In the genomic region with DNA sequence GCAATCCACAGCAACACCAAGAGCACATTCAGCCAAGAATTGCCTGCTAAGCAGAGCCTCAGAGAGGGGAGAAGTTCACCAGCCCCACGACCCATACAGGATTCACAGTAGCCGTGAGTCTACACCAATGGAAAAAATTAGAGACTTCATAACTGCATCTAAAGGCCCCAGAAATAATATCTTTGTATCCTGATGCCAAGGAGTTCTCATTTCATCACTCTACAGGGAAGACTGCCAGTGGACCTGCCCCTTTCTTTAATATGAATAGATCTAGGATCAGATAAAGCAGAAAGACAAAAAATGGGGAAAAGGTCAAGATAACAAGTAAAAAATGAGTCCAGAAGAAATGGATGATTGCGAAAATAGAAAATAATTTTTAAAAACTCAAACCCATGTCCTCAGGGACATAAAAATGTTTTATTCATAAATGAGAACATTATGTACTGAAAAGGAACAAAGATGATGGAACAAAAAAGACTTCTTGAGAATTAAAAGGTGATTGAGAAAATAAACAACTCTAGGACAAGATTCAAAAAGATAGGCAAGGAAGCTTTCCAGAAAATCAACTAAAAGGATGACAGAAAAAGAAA, we compare ENCODE assay signal across 12 cellular contexts. TPM values are rescaled to one million over a fixed set of nuclear protein-coding genes. Genes with fewer than 3 reads are reported as not detected.
DNase-seq lines count a peak whose midpoint lies in the region; TF ChIP-seq lines count a peak whose summit lies in the region.
"Had no signal": no experiment of that assay in that cellular context is flagged by ENCODE, and none has a peak within 500 bp of the region (broad histone marks: within the 10 kb centered on the region; RNA-seq: fewer than 3 reads in every experiment).

No MANE protein-coding gene starts in this region.

- peaks cover 53 to 87% (median 70%) of the 10 kb centered on the region in 4 donors for H3K4me1 Mint-ChIP-seq in CD4-positive, alpha-beta memory T cell
- peaks cover 57% of the 10 kb centered on the region for H3K4me1 Mint-ChIP-seq in activated T-helper 1 cell treated with anti-CD3 and anti-CD28 coated beads, Interleukin-12 subunit alpha, Interleukin-12 subunit beta, Interleukin-2, Interleukin-4 antibody, amounts not matched to agents 30 ng/mL and 10 ng/mL and 1 ng/mL, durations not matched to agents 14 hours and 24 hours and 36 hours (ENCODE audit: low read depth)
- peaks cover 77% of the 10 kb centered on the region for H3K4me1 Mint-ChIP-seq in CD14-positive monocyte

- H3K4me3 ChIP-seq in CD4-positive, alpha-beta memory T cell (ENCODE audit: low read length in 2 of 2): no peak overlapping the region
- H3K4me3 ChIP-seq in foreskin fibroblast (ENCODE audit: low read depth in 1 of 2, low read length in 2 of 2) (no peak overlapping the region), sigmoid colon (no peak overlapping the region)
- H3K4me3 ChIP-seq: BLaER1 treated with 17β-estradiol and CSF1 and Interleukin-3, amounts not matched to agents 10 nM and 100 nM had no signal

- CTCF ChIA-PET in CD4-positive, alpha-beta memory T cell (lab: Charles Lee; ENCODE audit: partially characterized antibody): interaction anchor here (1.5 to 4.0 kb wide), 3 partner anchors 10 to 28 kb away, joined by 3 to 23 read pairs (median 8); a partner anchor contains a TSS

- TF ChIP-seq POLR2A in sigmoid colon (IDR thresholded peaks at IDR 0.05): no peak

- intact Hi-C loops in CD4-positive, alpha-beta memory T cell (cut with micrococcal nuclease): no loop called here
- intact Hi-C loops in activated T-helper 1 cell treated with anti-CD3 and anti-CD28 coated beads, Interleukin-12 subunit alpha, Interleukin-12 subunit beta, Interleukin-2, Interleukin-4 antibody, amounts not matched to agents 30 ng/mL and 10 ng/mL and 1 ng/mL, durations not matched to agents 14 hours and 24 hours and 36 hours (cut with micrococcal nuclease): no loop called here
- intact Hi-C loops in sigmoid colon (cut with DNase I) (no loop called here), CD14-positive monocyte (cut with micrococcal nuclease) (no loop called here)

- H3K9me3 Mint-ChIP-seq in CD4-positive, alpha-beta memory T cell: peaks cover 0 to 4% (median 0%) of the 10 kb centered on the region in 8 donors
- H3K9me3 Mint-ChIP-seq in activated T-helper 1 cell treated with anti-CD3 and anti-CD28 coated beads, Interleukin-12 subunit alpha, Interleukin-12 subunit beta, Interleukin-2, Interleukin-4 antibody, amounts not matched to agents 30 ng/mL and 10 ng/mL and 1 ng/mL, durations not matched to agents 14 hours and 24 hours and 36 hours: peaks cover 9% of the 10 kb centered on the region
- H3K9me3 Mint-ChIP-seq in CD14-positive monocyte: peaks cover 0 to 7% (median 2%) of the 10 kb centered on the region in 7 donors

- H3K27ac Mint-ChIP-seq in CD4-positive, alpha-beta memory T cell: peak overlapping the region; percentile 53 to 92 (median 72)
- H3K27ac Mint-ChIP-seq in activated T-helper 1 cell treated with anti-CD3 and anti-CD28 coated beads, Interleukin-12 subunit alpha, Interleukin-12 subunit beta, Interleukin-2, Interleukin-4 antibody, amounts not matched to agents 30 ng/mL and 10 ng/mL and 1 ng/mL, durations not matched to agents 14 hours and 24 hours and 36 hours: peak overlapping the region; percentile 40
- peak overlapping the region in 3 of 7 donors; percentile 44 to 80 (median 44) for H3K27ac Mint-ChIP-seq in CD14-positive monocyte
- H3K27ac Mint-ChIP-seq: nephron progenitor cell had no signal

- H3K36me3 Mint-ChIP-seq in CD4-positive, alpha-beta memory T cell: peaks cover 73 to 91% of the 10 kb centered on the region in 2 donors
- peaks cover 52% of the 10 kb centered on the region for H3K36me3 Mint-ChIP-seq in activated T-helper 1 cell treated with anti-CD3 and anti-CD28 coated beads, Interleukin-12 subunit alpha, Interleukin-12 subunit beta, Interleukin-2, Interleukin-4 antibody, amounts not matched to agents 30 ng/mL and 10 ng/mL and 1 ng/mL, durations not matched to agents 14 hours and 24 hours and 36 hours (ENCODE audit: low read depth)
- H3K36me3 Mint-ChIP-seq in CD14-positive monocyte: peaks cover 86 to 89% of the 10 kb centered on the region in 2 donors

- no peaks in the 10 kb centered on the region for H3K27me3 ChIP-seq in CD4-positive, alpha-beta memory T cell (ENCODE audit: insufficient read depth, low read length)
- H3K27me3 ChIP-seq in sigmoid colon: no peaks in the 10 kb centered on the region
- H3K27me3 ChIP-seq: BLaER1 treated with 17β-estradiol and CSF1 and Interleukin-3, amounts not matched to agents 10 nM and 100 nM had no signal

- 89 to 95% methylated on average over 3 of the region's 3 CpGs for WGBS in sigmoid colon, 2 donors

- DNase-seq in CD4-positive, alpha-beta memory T cell: no peak
- no peak for DNase-seq in activated T-helper 1 cell treated with anti-CD3 and anti-CD28 coated beads, Interleukin-12 subunit alpha, Interleukin-12 subunit beta, Interleukin-2, Interleukin-4 antibody, amounts not matched to agents 30 ng/mL and 10 ng/mL and 1 ng/mL, durations not matched to agents 14 hours and 24 hours and 36 hours (ENCODE audit: low spot score)
- peak; percentile 28 to 52 for DNase-seq in foreskin fibroblast
- DNase-seq in sigmoid colon: peak; percentile 64
- no peak for DNase-seq in NCI-H146 (lab: John Stamatoyannopoulos, UW)
- DNase-seq in NAMALWA (ENCODE audit: low spot score): no peak
- DNase-seq in CD14-positive monocyte (ENCODE audit: low spot score): no peak
- DNase-seq in HT-29 (ENCODE audit: low spot score): no peak
- DNase-seq: activated CD4-positive, alpha-beta T cell treated with anti-CD3 and anti-CD28 coated beads, Interleukin-2, amount 50 U/mL, for 1 hour; anterior cingulate cortex; nephron progenitor cell had no signal

- H3K36me3 ChIP-seq in CD4-positive, alpha-beta memory T cell (ENCODE audit: insufficient read depth, low read length): peaks cover 70% of the 10 kb centered on the region
- H3K36me3 ChIP-seq in sigmoid colon: peaks cover 0 to 16% (median 0%) of the 10 kb centered on the region in 4 donors

- H3K4me1 ChIP-seq in CD4-positive, alpha-beta memory T cell (ENCODE audit: insufficient read depth, low read length): peaks cover 75% of the 10 kb centered on the region
- H3K4me1 ChIP-seq in sigmoid colon: peaks cover 0 to 42% (median 28%) of the 10 kb centered on the region in 4 donors

- H3K27ac ChIP-seq in CD4-positive, alpha-beta memory T cell (ENCODE audit: low read depth, low read length): no peak overlapping the region
- peak overlapping the region; percentile 46 to 68 (median 56) for H3K27ac ChIP-seq in sigmoid colon
- H3K27ac ChIP-seq: BLaER1 treated with 17β-estradiol and CSF1 and Interleukin-3, amounts not matched to agents 10 nM and 100 nM had no signal

- no peaks in the 10 kb centered on the region for H3K9me3 ChIP-seq in CD4-positive, alpha-beta memory T cell (ENCODE audit: control insufficient read depth in 1 of 2, low read length in 2 of 2)
- no peaks in the 10 kb centered on the region for H3K9me3 ChIP-seq in sigmoid colon

- no peaks in the 10 kb centered on the region for H3K27me3 Mint-ChIP-seq in CD4-positive, alpha-beta memory T cell
- no peaks in the 10 kb centered on the region for H3K27me3 Mint-ChIP-seq in activated T-helper 1 cell treated with anti-CD3 and anti-CD28 coated beads, Interleukin-12 subunit alpha, Interleukin-12 subunit beta, Interleukin-2, Interleukin-4 antibody, amounts not matched to agents 30 ng/mL and 10 ng/mL and 1 ng/mL, durations not matched to agents 14 hours and 24 hours and 36 hours (ENCODE audit: insufficient read depth)
- peaks cover 0 to 1% (median 0%) of the 10 kb centered on the region in 3 donors for H3K27me3 Mint-ChIP-seq in CD14-positive monocyte (ENCODE audit: low read depth in 3 of 3)

- peak in 1 of 4 donors; percentile 14 for TF ChIP-seq EP300 in sigmoid colon (IDR thresholded peaks at IDR 0.05)

- POLR2A ChIA-PET in CD4-positive, alpha-beta memory T cell (lab: Charles Lee; ENCODE audit: partially characterized antibody): interaction anchor here (1.0 to 1.3 kb wide), 3 partner anchors 9 to 29 kb away, joined by 3 to 4 read pairs (median 3); no protein-coding TSS in a partner anchor

- TF ChIP-seq CTCF in foreskin fibroblast (IDR thresholded peaks at IDR 0.05; ENCODE audit: low read depth, low read length) (no peak), sigmoid colon (IDR thresholded peaks at IDR 0.05) (no peak), CD14-positive monocyte (IDR thresholded peaks at IDR 0.05) (no peak)

- peak overlapping the region in 6 of 8 donors; percentile 33 to 71 (median 60) for H3K4me3 Mint-ChIP-seq in CD4-positive, alpha-beta memory T cell
- H3K4me3 Mint-ChIP-seq in activated T-helper 1 cell treated with anti-CD3 and anti-CD28 coated beads, Interleukin-12 subunit alpha, Interleukin-12 subunit beta, Interleukin-2, Interleukin-4 antibody, amounts not matched to agents 30 ng/mL and 10 ng/mL and 1 ng/mL, durations not matched to agents 14 hours and 24 hours and 36 hours: no peak overlapping the region
- H3K4me3 Mint-ChIP-seq in CD14-positive monocyte: peak overlapping the region in 1 of 2 donors; percentile 6
- H3K4me3 Mint-ChIP-seq: nephron progenitor cell had no signal

RNA-seq across cellular contexts. Expression of a gene that starts 9.5 kb away (rescaled TPM):
- 100 to 1,000 TPM; 213 to 229 TPM for total RNA-seq in CD4-positive, alpha-beta memory T cell
- 100 to 1,000 TPM in 1 of 2 donors, 10 to 100 TPM in 1; 47.4 to 109 TPM for polyA plus RNA-seq in CD4-positive, alpha-beta memory T cell
- 52.4 and 53.5 TPM in 2 replicates for total RNA-seq in activated T-helper 1 cell treated with anti-CD3 and anti-CD28 coated beads, Interleukin-12 subunit alpha, Interleukin-12 subunit beta, Interleukin-2, Interleukin-4 antibody, amounts not matched to agents 30 ng/mL and 10 ng/mL and 1 ng/mL, durations not matched to agents 14 hours and 24 hours and 36 hours
- total RNA-seq in sigmoid colon: 10 to 100 TPM; 20.2 to 48.9 (median 31.2) TPM
- polyA plus RNA-seq in sigmoid colon (10 to 100 TPM in 2 of 3 donors, 1 to 10 TPM in 1; 7.4 to 36.9 (median 22.2) TPM), CD14-positive monocyte (10 to 100 TPM; 39.9 to 61.3 TPM)
- total RNA-seq in HT-29 (2014; rRNA removed; shearing (Covaris generic)): 0.70 and 1.7 TPM in 2 replicates

RNA-seq across cellular contexts. Expression of a gene that starts 50.5 kb away (rescaled TPM):
- total RNA-seq in CD4-positive, alpha-beta memory T cell: not detected
- not detected for polyA plus RNA-seq in CD4-positive, alpha-beta memory T cell
- 0.18 TPM in 1 of 2 replicates, not detected in the other for total RNA-seq in activated T-helper 1 cell treated with anti-CD3 and anti-CD28 coated beads, Interleukin-12 subunit alpha, Interleukin-12 subunit beta, Interleukin-2, Interleukin-4 antibody, amounts not matched to agents 30 ng/mL and 10 ng/mL and 1 ng/mL, durations not matched to agents 14 hours and 24 hours and 36 hours
- total RNA-seq in sigmoid colon: 10 to 100 TPM in 1 of 4 donors, 1 to 10 TPM in 3; 1.2 to 14.0 (median 5.4) TPM
- polyA plus RNA-seq in sigmoid colon (1 to 10 TPM; 3.2 to 9.3 (median 4.8) TPM), CD14-positive monocyte (1 to 10 TPM in 1 of 2 donors, under 1 TPM in 1; 0.71 to 1.4 TPM)
- 0.65 TPM in 1 of 2 replicates, not detected in the other for total RNA-seq in HT-29 (2014; rRNA removed; shearing (Covaris generic))

Comparison
In these comparisons a context has a peak if more than half of its experiments do, and no peak if none do; other contexts are left out.
1. DNase-seq: peak in foreskin fibroblast (2 of 2) and sigmoid colon (single experiment); none in CD4-positive, alpha-beta memory T cell (0 of 5), activated T-helper 1 cell treated with anti-CD3 and anti-CD28 coated beads, Interleukin-12 subunit alpha, Interleukin-12 subunit beta, Interleukin-2, Interleukin-4 antibody, amounts not matched to agents 30 ng/mL and 10 ng/mL and 1 ng/mL, durations not matched to agents 14 hours and 24 hours and 36 hours (single experiment), NCI-H146 (single experiment), NAMALWA (single experiment), CD14-positive monocyte (single experiment) and HT-29 (single experiment).